20 cellular contexts compared by ENCODE assay signal in the genomic region with DNA sequence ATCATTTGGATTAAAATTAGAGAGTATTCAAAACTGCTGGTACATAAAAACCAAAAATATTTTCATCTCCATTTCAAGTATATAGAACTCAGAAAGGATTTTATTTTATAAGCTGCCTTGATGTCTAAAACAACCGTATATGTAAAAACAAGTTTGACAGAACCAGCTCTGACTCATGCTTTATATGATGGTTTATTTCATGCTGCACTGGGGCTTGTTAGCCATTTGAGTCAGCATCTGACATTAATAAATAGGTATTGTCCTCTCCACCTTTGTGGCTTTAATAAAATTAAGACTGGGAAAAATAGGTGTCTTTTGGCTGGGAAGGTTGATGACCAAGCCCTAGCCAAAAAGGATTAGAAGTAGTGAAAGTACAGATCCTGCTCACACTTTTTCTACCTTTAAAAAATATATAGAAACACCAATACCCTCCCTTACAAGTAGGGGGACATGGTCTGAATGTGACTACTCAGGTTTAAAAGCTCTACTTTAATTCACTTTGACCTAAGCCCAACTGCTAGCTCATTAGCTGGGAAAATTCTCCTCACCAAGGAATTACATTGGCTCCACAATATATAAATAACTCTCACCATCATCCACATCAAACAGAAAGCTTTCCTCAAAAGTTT.
DNase-seq lines count a peak whose midpoint lies in the region; ATAC-seq, FAIRE-seq and TF ChIP-seq lines count a peak whose summit lies in the region.
"Had no signal": no experiment of that assay in that cellular context is flagged by ENCODE, and none has a peak within 500 bp of the region (broad histone marks: within the 10 kb centered on the region; RNA-seq: fewer than 3 reads in every experiment).

No MANE protein-coding gene starts in this region.

- ATAC-seq in GM23338 (peak; percentile 42; the same call in 2 of the 3 replicates), WTC11 (peak; percentile 63), HG03025 (IDR thresholded peaks at IDR 0.05; ENCODE audit: low FRiP score, unreplicated experiment) (no peak)
- ATAC-seq: left colon, natural killer cell had no signal

- POLR2A ChIA-PET in WTC11 (lab: Charles Lee) (no interaction called here), endothelial cell of umbilical vein (lab: Charles Lee) (no interaction called here)

- H3F3A ChIP-seq in GM23338 (replicated peaks; ENCODE audit: low read depth), result no peaks in the 10 kb centered on the region

- no peak overlapping the region for H3K9ac ChIP-seq in endothelial cell of umbilical vein (replicated peaks; ENCODE audit: extremely low read depth, insufficient read depth, low read length)

- no TSS peak for BruUV-seq in endothelial cell of umbilical vein (replicated peaks; lab: Mats Ljungman, UMichigan)

- no peaks in the 10 kb centered on the region for H3K36me3 Mint-ChIP-seq in GM23338 (ENCODE audit: low read depth)
- no peaks in the 10 kb centered on the region for H3K36me3 Mint-ChIP-seq in WTC11
- no peaks in the 10 kb centered on the region for H3K36me3 Mint-ChIP-seq in neural crest cell (ENCODE audit: low read depth)
- no peaks in the 10 kb centered on the region for H3K36me3 Mint-ChIP-seq in activated T-cell treated with anti-CD3 and anti-CD28 coated beads, Interleukin-2, amount 50 U/mL, for 24 hours (ENCODE audit: low read depth)
- H3K36me3 Mint-ChIP-seq: IgD-negative memory B cell, natural killer cell had no signal

- TF ChIP-seq CTCF in GM23338 (conservative IDR thresholded peaks at IDR 0.05; ENCODE audit: low read depth in 2 of 2), result peak in 1 of 2 experiments; percentile 28; a peak in 1 of 4 replicates
- peak; percentile 12; the same call in 1 of the 2 replicates for TF ChIP-seq CTCF in WTC11 (IDR thresholded peaks at IDR 0.05)
- no peak for TF ChIP-seq CTCF in endothelial cell of umbilical vein (IDR thresholded peaks at IDR 0.05; ENCODE audit: extremely low read depth in 1 of 2, insufficient read depth in 1 of 2, low read depth in 1 of 2, low read length in 2 of 2)
- peak; percentile 26 for TF ChIP-seq CTCF in neural crest cell (conservative IDR thresholded peaks at IDR 0.05)
- TF ChIP-seq CTCF in uterus (IDR thresholded peaks at IDR 0.05), result no peak

- peak; percentile 50 for FAIRE-seq in endothelial cell of umbilical vein (lab: Jason Lieb, UNC)

- H4K20me1 ChIP-seq in GM23338 (replicated peaks; ENCODE audit: insufficient read depth) (no peaks in the 10 kb centered on the region), endothelial cell of umbilical vein (replicated peaks; ENCODE audit: control insufficient read depth, extremely low read depth, insufficient read depth, low read length) (no peaks in the 10 kb centered on the region)

- DNase-seq in GM23338 (ENCODE audit: low spot score) (peak; percentile 22), WTC11 (ENCODE audit: low spot score) (no peak), endothelial cell of umbilical vein (ENCODE audit: low read depth, low spot score) (no peak), neural crest cell (ENCODE audit: low read depth, low spot score) (no peak), NCI-H2196 treated with DMSO at 0.1 percent for 48 hours (lab: John Stamatoyannopoulos, UW; ENCODE audit: unreplicated experiment) (no peak), uterus (no peak)
- DNase-seq in activated T-cell treated with anti-CD3 and anti-CD28 coated beads, Interleukin-2, amount 50 U/mL, for 24 hours, result no peak
- DNase-seq: activated CD4-positive, alpha-beta T cell treated with anti-CD3 and anti-CD28 coated beads, Interleukin-2, amount 50 U/mL, for 48 hours; activated CD4-positive, CD25-positive, alpha-beta regulatory T cell; activated gamma-delta T cell; esophagus squamous epithelium; glutamatergic neuron; left colon; natural killer cell; NCI-H1694; NCI-H69 had no signal

- dilution Hi-C loops in endothelial cell of umbilical vein (cut with MboI; ENCODE audit: extremely low pct_ligation_motif_present, low sequenced_read_pairs), result no loop called here

- no peaks in the 10 kb centered on the region for H3K4me1 ChIP-seq in GM23338 (ENCODE audit: insufficient read depth)
- H3K4me1 ChIP-seq in endothelial cell of umbilical vein (ENCODE audit: control insufficient read depth, extremely low read depth, insufficient read depth, low read length), result no peaks in the 10 kb centered on the region
- no peaks in the 10 kb centered on the region for H3K4me1 ChIP-seq in uterus

- H3K27ac ChIP-seq in GM23338 (ENCODE audit: low read depth), result no peak overlapping the region
- no peak overlapping the region for H3K27ac ChIP-seq in endothelial cell of umbilical vein (ENCODE audit: insufficient read depth, low read depth, low read length)
- no peak overlapping the region for H3K27ac ChIP-seq in uterus
- H3K27ac ChIP-seq: C4-2B, esophagus squamous epithelium had no signal

- CTCF ChIA-PET in WTC11 (lab: Charles Lee), result interaction anchor here (0.8 to 2.5 kb wide), 7 partner anchors 10 to 571 kb away, joined by 3 to 28 read pairs (median 4); no protein-coding TSS in a partner anchor
- CTCF ChIA-PET in endothelial cell of umbilical vein (lab: Charles Lee), result interaction anchor here (0.7 to 3.8 kb wide), 11 partner anchors 8 to 130 kb away, joined by 3 to 25 read pairs (median 3); no protein-coding TSS in a partner anchor

- H3K27me3 Mint-ChIP-seq in GM23338 (ENCODE audit: insufficient read depth, low read depth, poor library complexity) (no peaks in the 10 kb centered on the region), WTC11 (ENCODE audit: low read depth) (no peaks in the 10 kb centered on the region), neural crest cell (ENCODE audit: low read depth) (no peaks in the 10 kb centered on the region)
- peaks cover 6% of the 10 kb centered on the region for H3K27me3 Mint-ChIP-seq in activated T-cell treated with anti-CD3 and anti-CD28 coated beads, Interleukin-2, amount 50 U/mL, for 24 hours
- H3K27me3 Mint-ChIP-seq: central memory CD8-positive, alpha-beta T cell; IgD-negative memory B cell had no signal

- intact Hi-C loops in endothelial cell of umbilical vein (cut with micrococcal nuclease) (no loop called here), uterus (cut with DNase I; ENCODE audit: low total_unique reads) (no loop called here)

- H3K27me3 ChIP-seq in GM23338 (ENCODE audit: insufficient read depth), result no peaks in the 10 kb centered on the region
- no peaks in the 10 kb centered on the region for H3K27me3 ChIP-seq in endothelial cell of umbilical vein (ENCODE audit: control insufficient read depth in 2 of 2, insufficient read depth in 2 of 2, low read length in 2 of 2)
- no peaks in the 10 kb centered on the region for H3K27me3 ChIP-seq in uterus
- H3K27me3 ChIP-seq: esophagus squamous epithelium had no signal

- H3K9me1 ChIP-seq in endothelial cell of umbilical vein (replicated peaks; ENCODE audit: control insufficient read depth, extremely low read depth, insufficient read depth, low read length), result no peaks in the 10 kb centered on the region

- H3K4me1 Mint-ChIP-seq in GM23338, result no peaks in the 10 kb centered on the region
- H3K4me1 Mint-ChIP-seq in WTC11, result no peaks in the 10 kb centered on the region
- H3K4me1 Mint-ChIP-seq in neural crest cell, result no peaks in the 10 kb centered on the region
- no peaks in the 10 kb centered on the region for H3K4me1 Mint-ChIP-seq in activated T-cell treated with anti-CD3 and anti-CD28 coated beads, Interleukin-2, amount 50 U/mL, for 24 hours (ENCODE audit: low read depth)
- H3K4me1 Mint-ChIP-seq: central memory CD8-positive, alpha-beta T cell; IgD-negative memory B cell; natural killer cell had no signal

- no peak overlapping the region for H3K4me3 ChIP-seq in GM23338
- H3K4me3 ChIP-seq in endothelial cell of umbilical vein (replicated peaks in 1 of 3; ENCODE audit: insufficient read depth in 1 of 3, low read depth in 1 of 3, low read length in 3 of 3), result no peak overlapping the region
- H3K4me3 ChIP-seq in uterus, result no peak overlapping the region
- H3K4me3 ChIP-seq: esophagus squamous epithelium had no signal

- H3K4me3 Mint-ChIP-seq in GM23338, result no peak overlapping the region
- H3K4me3 Mint-ChIP-seq in WTC11, result no peak overlapping the region
- H3K4me3 Mint-ChIP-seq in neural crest cell, result no peak overlapping the region
- H3K4me3 Mint-ChIP-seq in activated T-cell treated with anti-CD3 and anti-CD28 coated beads, Interleukin-2, amount 50 U/mL, for 24 hours, result no peak overlapping the region
- H3K4me3 Mint-ChIP-seq: central memory CD8-positive, alpha-beta T cell; IgD-negative memory B cell; natural killer cell had no signal

- no peaks in the 10 kb centered on the region for H3K9me2 ChIP-seq in GM23338 (ENCODE audit: insufficient read depth)

- H3K79me2 ChIP-seq in GM23338 (replicated peaks; ENCODE audit: insufficient read depth), result no peaks in the 10 kb centered on the region
- H3K79me2 ChIP-seq in endothelial cell of umbilical vein (ENCODE audit: control insufficient read depth, insufficient read depth, low read length), result no peaks in the 10 kb centered on the region

- H3K9me3 ChIP-seq in endothelial cell of umbilical vein (replicated peaks; ENCODE audit: control insufficient read depth, insufficient read depth, low read length), result no peaks in the 10 kb centered on the region
- no peaks in the 10 kb centered on the region for H3K9me3 ChIP-seq in uterus
- H3K9me3 ChIP-seq: esophagus squamous epithelium had no signal

- no peak overlapping the region for H2AFZ ChIP-seq in GM23338
- H2AFZ ChIP-seq in endothelial cell of umbilical vein (ENCODE audit: low read depth, low read length), result no peak overlapping the region

- H3K4me2 ChIP-seq in GM23338 (no peak overlapping the region), endothelial cell of umbilical vein (ENCODE audit: insufficient read depth, low read length) (no peak overlapping the region)

- TF ChIP-seq POLR2A in endothelial cell of umbilical vein (IDR thresholded peaks at IDR 0.05; ENCODE audit: low read depth, low read length) (no peak), uterus (IDR thresholded peaks at IDR 0.05) (no peak)

- no peaks in the 10 kb centered on the region for H3K9me3 Mint-ChIP-seq in GM23338
- no peaks in the 10 kb centered on the region for H3K9me3 Mint-ChIP-seq in WTC11
- H3K9me3 Mint-ChIP-seq in neural crest cell, result no peaks in the 10 kb centered on the region
- H3K9me3 Mint-ChIP-seq in activated T-cell treated with anti-CD3 and anti-CD28 coated beads, Interleukin-2, amount 50 U/mL, for 24 hours, result no peaks in the 10 kb centered on the region
- H3K9me3 Mint-ChIP-seq: central memory CD8-positive, alpha-beta T cell; IgD-negative memory B cell; natural killer cell had no signal

- H3K36me3 ChIP-seq in GM23338 (ENCODE audit: insufficient read depth), result no peaks in the 10 kb centered on the region
- no peaks in the 10 kb centered on the region for H3K36me3 ChIP-seq in endothelial cell of umbilical vein (ENCODE audit: control insufficient read depth in 2 of 2, extremely low read depth in 1 of 2, insufficient read depth in 2 of 2, low read length in 2 of 2)
- no peaks in the 10 kb centered on the region for H3K36me3 ChIP-seq in uterus
- H3K36me3 ChIP-seq: esophagus squamous epithelium had no signal

- H3K27ac Mint-ChIP-seq in GM23338, result no peak overlapping the region
- H3K27ac Mint-ChIP-seq in WTC11, result no peak overlapping the region
- H3K27ac Mint-ChIP-seq in neural crest cell (ENCODE audit: unreplicated experiment), result no peak overlapping the region
- no peak overlapping the region for H3K27ac Mint-ChIP-seq in activated T-cell treated with anti-CD3 and anti-CD28 coated beads, Interleukin-2, amount 50 U/mL, for 24 hours
- H3K27ac Mint-ChIP-seq: natural killer cell had no signal

TF ChIP-seq in WTC11, 78 proteins besides CTCF, POLR2A, EP300 and RAD21 (continues in another document):
- no peak for TF ChIP-seq MYBL2 (CRISPR knock-in tag; IDR thresholded peaks at IDR 0.05)

Comparison
In these comparisons a context has a peak if more than half of its experiments do, and no peak if none do; other contexts are left out.
1. CTCF ChIP-seq: peak in WTC11 (single experiment) and neural crest cell (single experiment); none in endothelial cell of umbilical vein (0 of 2) and uterus (0 of 4).